ENCODE assay signal across 21 cellular contexts in the genomic region with DNA sequence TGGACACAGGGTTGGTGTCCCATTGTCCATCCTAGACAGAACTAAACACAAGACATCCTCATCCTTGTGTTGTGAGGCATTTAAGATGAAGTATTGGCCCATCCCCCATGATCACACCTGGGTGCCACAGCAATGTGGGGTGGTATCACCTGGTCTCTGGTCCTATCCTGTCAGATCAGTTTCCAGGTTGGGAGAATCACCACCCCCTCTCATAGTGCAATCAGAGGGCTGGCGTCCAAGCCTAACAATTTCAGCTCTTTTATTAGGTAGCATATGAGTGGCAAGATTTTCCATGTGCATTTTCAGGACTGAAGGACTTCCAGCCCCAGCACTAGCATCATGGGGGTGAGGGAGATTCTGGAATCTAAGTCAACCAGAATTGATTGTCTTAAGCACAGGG.
"Had no signal": no experiment of that assay in that cellular context is flagged by ENCODE, and none has a peak within 500 bp of the region (broad histone marks: within the 10 kb centered on the region; RNA-seq: fewer than 3 reads in every experiment).

No MANE protein-coding gene starts in this region.

- H3K36me3 ChIP-seq: MG63, SJCRH30 had no signal

- H3K27ac ChIP-seq: HL-60, SJCRH30 had no signal

- H3K9me3 ChIP-seq: MG63, SJCRH30 had no signal

- DNase-seq: IMR-90, Karpas-422, KG1, MG63, NCI-H1092, NCI-H1105 treated with DMSO at 0.1 percent for 48 hours, NCI-H1436, NCI-H187, NCI-H2029, NCI-H2081 treated with DMSO at 0.1 percent for 48 hours, NCI-H2171 treated with DMSO at 0.1 percent for 48 hours, NCI-H345, NCI-H526 treated with DMSO at 0.1 percent for 48 hours, NCI-H774, PC-3, SHP77 treated with DMSO at 0.1 percent for 48 hours, SJCRH30 had no signal

- H3K27me3 ChIP-seq: MG63, SJCRH30 had no signal

- H3K4me3 ChIP-seq: MG63, SJCRH30 had no signal

- H3K4me1 ChIP-seq: SJCRH30 had no signal

- ATAC-seq: Panc1, PC-3, Right ventricle myocardium inferior, SK-N-SH treated with all-trans-retinoic acid at 6 μM for 48 hours had no signal
